ENCODE assay signal across 8 cellular contexts in the genomic region with DNA sequence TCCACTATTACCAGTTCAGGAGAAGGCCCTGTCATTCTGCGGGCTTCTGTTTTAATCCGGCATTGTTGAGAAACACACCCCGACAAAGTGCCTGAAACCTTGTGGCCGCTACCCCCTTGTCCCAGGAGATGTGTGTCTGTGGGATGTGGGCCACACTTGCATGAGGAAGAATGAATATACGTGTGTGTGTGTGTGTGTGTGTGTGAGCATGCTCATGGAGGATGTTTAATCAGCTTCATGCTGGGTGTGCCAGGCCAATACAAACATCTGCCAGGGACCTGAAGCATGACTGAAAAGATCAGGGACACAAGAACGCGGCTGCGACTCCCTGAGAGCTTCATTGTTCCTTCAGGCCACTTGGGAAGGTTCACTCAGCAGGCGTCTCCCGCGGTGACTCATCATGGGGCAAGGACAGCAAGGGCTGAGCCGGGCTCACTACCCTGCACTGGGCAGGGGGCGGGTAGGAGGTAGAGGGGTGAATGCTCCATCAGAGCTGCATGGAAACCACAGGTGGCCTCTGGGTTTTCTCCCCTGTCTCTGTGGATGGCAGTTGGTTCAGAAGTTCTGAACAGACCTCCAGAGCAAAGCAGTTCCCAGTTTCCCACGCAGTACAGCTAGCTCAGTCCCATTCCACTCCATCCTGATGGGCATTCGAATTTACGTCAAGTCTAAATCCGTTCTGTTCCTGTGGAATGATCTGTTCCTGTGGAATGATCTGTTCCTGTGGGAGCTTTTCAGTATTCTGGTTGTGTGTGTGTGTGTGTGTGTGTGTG. TPM values are rescaled to one million over a fixed set of nuclear protein-coding genes. Genes with fewer than 3 reads are reported as not detected.
DNase-seq lines count a peak whose midpoint lies in the region; ATAC-seq and TF ChIP-seq lines count a peak whose summit lies in the region.

No MANE protein-coding gene starts in this region.

- BruUV-seq in Calu3 (replicated peaks; lab: Mats Ljungman, UMichigan) = no TSS peak

- H3K4me1 Mint-ChIP-seq in Calu3 (ENCODE audit: low read depth, unreplicated experiment) = peaks cover 86% of the 10 kb centered on the region
- H3K4me1 Mint-ChIP-seq in neural crest cell = peaks cover 89% of the 10 kb centered on the region

- ATAC-seq in HG03280 (IDR thresholded peaks at IDR 0.05; ENCODE audit: unreplicated experiment) (no peak), GM18858 (IDR thresholded peaks at IDR 0.05; ENCODE audit: unreplicated experiment) (no peak)

- DNase-seq in Calu3 (peak; percentile 88), KBM-7 (peak; percentile 68), SK-MEL-5 (ENCODE audit: low read depth, low spot score) (peak; percentile 74), fibroblast of gingiva (ENCODE audit: low read depth) (peak; percentile 95), neural crest cell (ENCODE audit: low read depth, low spot score) (no peak), AG08395 (ENCODE audit: low spot score) (no peak)

- CTCF ChIA-PET in Calu3 (lab: Charles Lee) = interaction anchor here (0.6 to 3.0 kb wide), 11 partner anchors 8 to 1771 kb away, joined by 3 to 23 read pairs (median 4); no protein-coding TSS in a partner anchor

- H3K36me3 Mint-ChIP-seq in Calu3 (ENCODE audit: insufficient read depth, unreplicated experiment) = peaks cover 56% of the 10 kb centered on the region
- no peaks in the 10 kb centered on the region for H3K36me3 Mint-ChIP-seq in neural crest cell (ENCODE audit: low read depth)

- intact Hi-C loops in Calu3 (cut with micrococcal nuclease; ENCODE audit: unreplicated experiment) = no loop called here

- H3K9me3 Mint-ChIP-seq in Calu3 (ENCODE audit: low read depth, unreplicated experiment) = no peaks in the 10 kb centered on the region
- H3K9me3 Mint-ChIP-seq in neural crest cell = no peaks in the 10 kb centered on the region

- in situ Hi-C loops in KBM-7 (cut with MboI; ENCODE audit: low pct_unique_long_range_greater_than_20kb, low sequenced_read_pairs) (no loop called here), SK-MEL-5 (cut with HindIII; ENCODE audit: low pct_unique_long_range_greater_than_20kb, low sequenced_read_pairs) (no loop called here)

- H3K27ac Mint-ChIP-seq in Calu3 (ENCODE audit: unreplicated experiment) (peak overlapping the region; percentile 87), neural crest cell (ENCODE audit: unreplicated experiment) (peak overlapping the region; percentile 98)

- no peak for TF ChIP-seq CTCF in Calu3 (IDR thresholded peaks at IDR 0.05; ENCODE audit: unreplicated experiment)
- TF ChIP-seq CTCF in neural crest cell (conservative IDR thresholded peaks at IDR 0.05) = no peak

- H3K27me3 Mint-ChIP-seq in Calu3 (ENCODE audit: unreplicated experiment) = no peaks in the 10 kb centered on the region
- peaks cover 2% of the 10 kb centered on the region for H3K27me3 Mint-ChIP-seq in neural crest cell (ENCODE audit: low read depth)

- H3K4me3 Mint-ChIP-seq in Calu3 (ENCODE audit: low read depth, unreplicated experiment) (peak overlapping the region; percentile 33), neural crest cell (peak overlapping the region; percentile 85)

RNA-seq across cellular contexts. Expression of gene MALAT1, which starts 7.0 kb away (rescaled TPM):
- total RNA-seq in Calu3 (2022) (8,437 and 9,950 TPM in 2 replicates), neural crest cell (4,794 and 5,409 TPM in 2 replicates)
- 1,469 and 1,846 TPM in 2 replicates for total RNA-seq in SK-MEL-5 (2014; rRNA removed; shearing (Covaris generic))
- polyA plus RNA-seq in SK-MEL-5 (2015; cell fraction: cytosol; rRNA removed) = 14.9 and 24.6 TPM in 2 replicates
- polyA plus RNA-seq in SK-MEL-5 (2015; cell fraction: nucleus; rRNA removed) = 1,901 and 1,945 TPM in 2 replicates

RNA-seq across cellular contexts. Expression of gene SCYL1, which starts 33.1 kb away (rescaled TPM):
- total RNA-seq in Calu3 (2022) (47.8 and 53.6 TPM in 2 replicates), neural crest cell (66.0 and 68.8 TPM in 2 replicates)
- 57.8 and 64.9 TPM in 2 replicates for total RNA-seq in SK-MEL-5 (2014; rRNA removed; shearing (Covaris generic))
- 86.7 and 89.1 TPM in 2 replicates for polyA plus RNA-seq in SK-MEL-5 (2015; cell fraction: cytosol; rRNA removed)
- 80.9 and 96.5 TPM in 2 replicates for polyA plus RNA-seq in SK-MEL-5 (2015; cell fraction: nucleus; rRNA removed)

Comparison
In these comparisons a context has a peak if more than half of its experiments do, and no peak if none do; other contexts are left out.
1. DNase-seq: peak in Calu3 (single experiment), KBM-7 (single experiment), SK-MEL-5 (single experiment) and fibroblast of gingiva (single experiment); none in neural crest cell (single experiment) and AG08395 (single experiment).